ENCODE assay signal across 8 cellular contexts in the genomic region with DNA sequence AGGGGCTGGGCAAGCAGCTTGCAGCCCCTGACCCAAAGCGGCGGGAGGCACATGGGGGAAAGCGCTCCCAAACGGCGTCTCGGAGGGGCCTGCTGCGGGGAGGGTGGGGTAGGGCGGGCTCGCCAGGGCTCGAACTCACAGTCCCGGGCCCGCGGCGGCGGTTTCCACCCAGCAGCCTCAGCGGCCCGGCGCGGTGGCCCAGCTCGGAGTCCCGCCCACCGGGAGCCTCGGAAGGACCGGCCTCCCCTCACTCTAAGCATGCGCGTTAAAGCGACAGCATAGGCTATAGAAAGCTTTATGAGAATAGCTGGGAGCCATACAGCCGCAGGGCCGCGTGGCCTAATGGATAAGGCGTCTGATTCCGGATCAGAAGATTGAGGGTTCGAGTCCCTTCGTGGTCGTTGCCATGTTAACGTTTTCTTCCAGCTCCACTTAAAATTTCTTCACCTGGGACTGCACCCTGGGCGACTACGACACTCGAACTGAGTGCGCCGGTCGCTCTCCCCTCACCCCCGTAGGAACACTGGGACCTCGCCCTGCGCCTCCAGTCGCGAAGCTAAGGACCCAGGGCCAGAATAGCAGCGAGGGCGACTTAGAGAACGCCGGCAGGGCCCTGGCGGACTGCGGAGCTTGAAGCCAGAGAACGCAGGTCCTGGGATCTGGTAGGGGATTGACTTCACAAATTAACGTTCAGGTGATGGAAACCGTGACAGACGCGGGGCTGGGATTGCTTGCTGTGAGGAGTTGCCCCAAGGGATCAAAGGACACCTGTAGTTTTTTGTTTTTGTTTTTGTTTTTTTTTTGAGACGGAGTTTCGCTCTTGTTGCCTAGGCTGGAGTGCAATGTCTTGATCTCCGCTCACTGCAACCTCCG. TPM values are rescaled to one million over a fixed set of nuclear protein-coding genes. Genes with fewer than 3 reads are reported as not detected.
DNase-seq lines count a peak whose midpoint lies in the region; ATAC-seq and TF ChIP-seq lines count a peak whose summit lies in the region.

No MANE protein-coding gene starts in this region.

- TF ChIP-seq CTCF in HL-60 (IDR thresholded peaks at IDR 0.05; ENCODE audit: insufficient read depth, low read length): no peak
- no peak for TF ChIP-seq CTCF in activated CD8-positive, alpha-beta T cell treated with anti-CD3 and anti-CD28 coated beads for 36 hours (IDR thresholded peaks at IDR 0.05)

- WGBS in ectodermal cell, 2 experiments: 2% methylated on average over 62 of the region's 62 CpGs

- H3K27ac Mint-ChIP-seq in CD4-positive, alpha-beta memory T cell: peak overlapping the region; percentile 87 to 100 (median 95)
- peak overlapping the region; percentile 89 for H3K27ac Mint-ChIP-seq in activated CD8-positive, alpha-beta T cell treated with anti-CD3 and anti-CD28 coated beads for 36 hours

- H3K4me3 ChIP-seq in CD4-positive, alpha-beta memory T cell (ENCODE audit: low read length in 2 of 2): peak overlapping the region; percentile 77 to 92
- H3K4me3 ChIP-seq in HL-60 (replicated peaks; ENCODE audit: insufficient read depth, low read length): peak overlapping the region; percentile 59
- H3K4me3 ChIP-seq in ectodermal cell (ENCODE audit: insufficient read depth, low read depth, low read length): peak overlapping the region; percentile 86

- peaks cover 0 to 26% of the 10 kb centered on the region in 2 donors for H3K36me3 Mint-ChIP-seq in CD4-positive, alpha-beta memory T cell
- peaks cover 3% of the 10 kb centered on the region for H3K36me3 Mint-ChIP-seq in activated CD8-positive, alpha-beta T cell treated with anti-CD3 and anti-CD28 coated beads for 36 hours (ENCODE audit: low read depth)

- H3K9me3 Mint-ChIP-seq in CD4-positive, alpha-beta memory T cell: peaks cover 2 to 36% (median 24%) of the 10 kb centered on the region in 8 donors
- peaks cover 2% of the 10 kb centered on the region for H3K9me3 Mint-ChIP-seq in activated CD8-positive, alpha-beta T cell treated with anti-CD3 and anti-CD28 coated beads for 36 hours

- peaks cover 27% of the 10 kb centered on the region for H3K4me1 ChIP-seq in CD4-positive, alpha-beta memory T cell (ENCODE audit: insufficient read depth, low read length)
- H3K4me1 ChIP-seq in ectodermal cell (ENCODE audit: control insufficient read depth, insufficient read depth, low read length): no peaks in the 10 kb centered on the region

- peak overlapping the region; percentile 64 for H3K27ac ChIP-seq in CD4-positive, alpha-beta memory T cell (ENCODE audit: low read depth, low read length)
- H3K27ac ChIP-seq in HL-60 (replicated peaks) (peak overlapping the region; percentile 79), ectodermal cell (ENCODE audit: insufficient read depth, low read depth, low read length, poor library complexity, severe bottlenecking) (peak overlapping the region; percentile 66)

- peak overlapping the region; percentile 87 to 96 (median 91) for H3K4me3 Mint-ChIP-seq in CD4-positive, alpha-beta memory T cell
- H3K4me3 Mint-ChIP-seq in activated CD8-positive, alpha-beta T cell treated with anti-CD3 and anti-CD28 coated beads for 36 hours: peak overlapping the region; percentile 85

- intact Hi-C loops in CD4-positive, alpha-beta memory T cell (cut with micrococcal nuclease): loop anchor here (1.0 to 10.0 kb wide), 6 partner anchors 8 to 354 kb away; a partner anchor contains a TSS
- intact Hi-C loops in activated CD8-positive, alpha-beta T cell treated with anti-CD3 and anti-CD28 coated beads for 36 hours (cut with micrococcal nuclease): loop anchor here (5.0 kb wide), 1 partner anchor 42 kb away; no protein-coding TSS in a partner anchor

- H3K9me3 ChIP-seq in CD4-positive, alpha-beta memory T cell (ENCODE audit: control insufficient read depth in 1 of 2, low read length in 2 of 2): peaks cover 0 to 6% of the 10 kb centered on the region in 2 donors
- H3K9me3 ChIP-seq in ectodermal cell (ENCODE audit: control insufficient read depth, low read length): no peaks in the 10 kb centered on the region

- no peaks in the 10 kb centered on the region for H3K36me3 ChIP-seq in CD4-positive, alpha-beta memory T cell (ENCODE audit: insufficient read depth, low read length)
- H3K36me3 ChIP-seq in ectodermal cell (ENCODE audit: control insufficient read depth, insufficient read depth, low read length): no peaks in the 10 kb centered on the region

- peak; percentile 96 to 99 (median 97) for DNase-seq in CD4-positive, alpha-beta memory T cell
- DNase-seq in HL-60 (ENCODE audit: low read depth in 1 of 2, low spot score in 1 of 2) (peak; percentile 95 to 97), NCI-H82 treated with DMSO at 0.1 percent for 48 hours (lab: John Stamatoyannopoulos, UW; ENCODE audit: unreplicated experiment) (peak; percentile 85), lung microvascular endothelial cell (ENCODE audit: low read depth in 2 of 2) (peak; percentile 95 to 97)
- peak; percentile 98 for DNase-seq in activated CD8-positive, alpha-beta T cell treated with anti-CD3 and anti-CD28 coated beads for 36 hours
- DNase-seq in stimulated activated CD4-positive, alpha-beta T cell treated with anti-CD3 and anti-CD28 coated beads, TNF-alpha, amount 100 ng/mL, for 4 hours (ENCODE audit: low read depth in 3 of 3): peak; percentile 96 to 99 (median 97)

- no peaks in the 10 kb centered on the region for H3K27me3 ChIP-seq in CD4-positive, alpha-beta memory T cell (ENCODE audit: insufficient read depth, low read length)
- H3K27me3 ChIP-seq in HL-60 (ENCODE audit: insufficient read depth, poor library complexity, severe bottlenecking) (no peaks in the 10 kb centered on the region), ectodermal cell (ENCODE audit: control insufficient read depth, insufficient read depth, low read length, poor library complexity, severe bottlenecking) (peaks cover 28% of the 10 kb centered on the region)

- H3K4me1 Mint-ChIP-seq in CD4-positive, alpha-beta memory T cell: peaks cover 22 to 47% (median 26%) of the 10 kb centered on the region in 4 donors
- peaks cover 17% of the 10 kb centered on the region for H3K4me1 Mint-ChIP-seq in activated CD8-positive, alpha-beta T cell treated with anti-CD3 and anti-CD28 coated beads for 36 hours (ENCODE audit: low read depth)

- H3K27me3 Mint-ChIP-seq in CD4-positive, alpha-beta memory T cell: peaks cover 3 to 8% of the 10 kb centered on the region in 2 donors
- H3K27me3 Mint-ChIP-seq in activated CD8-positive, alpha-beta T cell treated with anti-CD3 and anti-CD28 coated beads for 36 hours: peaks cover 4% of the 10 kb centered on the region

- POLR2A ChIA-PET in CD4-positive, alpha-beta memory T cell (lab: Charles Lee; ENCODE audit: partially characterized antibody): interaction anchor here (0.7 to 6.5 kb wide), 35 partner anchors 9 to 358 kb away, joined by 3 to 123 read pairs (median 6); a partner anchor contains a TSS
- POLR2A ChIA-PET in activated CD8-positive, alpha-beta T cell treated with anti-CD3 and anti-CD28 coated beads for 36 hours (lab: Charles Lee): interaction anchor here (0.9 to 4.5 kb wide), 17 partner anchors 9 to 350 kb away, joined by 3 to 25 read pairs (median 5); a partner anchor contains a TSS

- CTCF ChIA-PET in CD4-positive, alpha-beta memory T cell (lab: Charles Lee; ENCODE audit: partially characterized antibody): interaction anchor here (0.9 to 4.5 kb wide), 18 partner anchors 8 to 567 kb away, joined by 3 to 44 read pairs (median 5); a partner anchor contains a TSS
- CTCF ChIA-PET in activated CD8-positive, alpha-beta T cell treated with anti-CD3 and anti-CD28 coated beads for 36 hours (lab: Charles Lee): interaction anchor here (0.6 to 4.2 kb wide), 14 partner anchors 11 to 130 kb away, joined by 3 to 37 read pairs (median 8); a partner anchor contains a TSS

- ATAC-seq in GM19463 (IDR thresholded peaks at IDR 0.05; ENCODE audit: unreplicated experiment): peak; percentile 69
- ATAC-seq in activated CD8-positive, alpha-beta T cell treated with anti-CD3 and anti-CD28 coated beads for 36 hours: peak; percentile 84

RNA-seq across cellular contexts. Expression of a gene that starts 15.8 kb away (rescaled TPM):
- total RNA-seq in CD4-positive, alpha-beta memory T cell: 10 to 100 TPM; 14.1 to 14.5 TPM
- 1 to 10 TPM in 1 of 2 donors, under 1 TPM in 1; 0.67 to 3.2 TPM for polyA plus RNA-seq in CD4-positive, alpha-beta memory T cell
- total RNA-seq in activated CD8-positive, alpha-beta T cell treated with anti-CD3 and anti-CD28 coated beads for 36 hours: 1 to 10 TPM; 6.1 to 7.5 TPM
- polyA plus RNA-seq in ectodermal cell (2013, experiment 1 of 4): 9.6 TPM
- polyA plus RNA-seq in ectodermal cell (2013, experiment 2 of 4): 8.5 TPM
- polyA plus RNA-seq in ectodermal cell (2013, experiment 3 of 4): 8.9 TPM
- 9.2 TPM for polyA plus RNA-seq in ectodermal cell (2013, experiment 4 of 4)
- total RNA-seq in lung microvascular endothelial cell: 2.8 and 3.2 TPM in 2 replicates

RNA-seq across cellular contexts. Expression of a gene that starts 37.4 kb away (rescaled TPM):
- total RNA-seq in CD4-positive, alpha-beta memory T cell: under 1 TPM; 0.49 to 0.97 TPM
- not detected for polyA plus RNA-seq in CD4-positive, alpha-beta memory T cell
- not detected for total RNA-seq in activated CD8-positive, alpha-beta T cell treated with anti-CD3 and anti-CD28 coated beads for 36 hours
- not detected for polyA plus RNA-seq in ectodermal cell (2013, experiment 1 of 4)
- not detected for polyA plus RNA-seq in ectodermal cell (2013, experiment 2 of 4)
- not detected for polyA plus RNA-seq in ectodermal cell (2013, experiment 3 of 4)
- not detected for polyA plus RNA-seq in ectodermal cell (2013, experiment 4 of 4)
- not detected in 2 replicates for total RNA-seq in lung microvascular endothelial cell

RNA-seq across cellular contexts. Expression of a gene that starts 38.2 kb away (rescaled TPM):
- not detected for total RNA-seq in CD4-positive, alpha-beta memory T cell
- under 1 TPM in 1 of 2 donors, not detected in 1; 0.20 TPM for polyA plus RNA-seq in CD4-positive, alpha-beta memory T cell
- not detected for total RNA-seq in activated CD8-positive, alpha-beta T cell treated with anti-CD3 and anti-CD28 coated beads for 36 hours
- polyA plus RNA-seq in ectodermal cell (2013, experiment 1 of 4): 19.7 TPM
- polyA plus RNA-seq in ectodermal cell (2013, experiment 2 of 4): 19.5 TPM
- polyA plus RNA-seq in ectodermal cell (2013, experiment 3 of 4): 16.9 TPM
- 17.8 TPM for polyA plus RNA-seq in ectodermal cell (2013, experiment 4 of 4)
- total RNA-seq in lung microvascular endothelial cell: 12.3 and 12.6 TPM in 2 replicates

RNA-seq across cellular contexts. Expression of a gene that starts 51.5 kb away (rescaled TPM):
- under 1 TPM in 1 of 2 experiments, not detected in 1; 0.15 TPM for total RNA-seq in CD4-positive, alpha-beta memory T cell
- not detected for polyA plus RNA-seq in CD4-positive, alpha-beta memory T cell
- under 1 TPM; 0.09 to 0.25 TPM for total RNA-seq in activated CD8-positive, alpha-beta T cell treated with anti-CD3 and anti-CD28 coated beads for 36 hours
- polyA plus RNA-seq in ectodermal cell (2013, experiment 1 of 4): 8.9 TPM
- polyA plus RNA-seq in ectodermal cell (2013, experiment 2 of 4): 8.2 TPM
- 9.5 TPM for polyA plus RNA-seq in ectodermal cell (2013, experiment 3 of 4)
- 10.3 TPM for polyA plus RNA-seq in ectodermal cell (2013, experiment 4 of 4)
- total RNA-seq in lung microvascular endothelial cell: under 0.01 TPM in 1 of 2 replicates, not detected in the other

Comparison
In these comparisons a context has a peak if more than half of its experiments do, and no peak if none do; other contexts are left out.
1. Peak in every context shown above with its lines: DNase-seq, ATAC-seq, H3K4me3 ChIP-seq and H3K27ac ChIP-seq.
2. RNA of a gene that starts 38.2 kb away (total RNA-seq): 12.3 to 12.6 TPM in lung microvascular endothelial cell; not detected in CD4-positive, alpha-beta memory T cell and not detected in activated CD8-positive, alpha-beta T cell treated with anti-CD3 and anti-CD28 coated beads for 36 hours; every median in the first group is over 10 times any median in the second.